In genomic region chr16:27769561-27770222, GRCh38 we compare ENCODE assay signal across 13 cellular contexts.
DNase-seq lines count a peak whose midpoint lies in the region; ATAC-seq and TF ChIP-seq lines count a peak whose summit lies in the region.
"Had no signal": no experiment of that assay in that cellular context is flagged by ENCODE, and none has a peak within 500 bp of the region (broad histone marks: within the 10 kb centered on the region; RNA-seq: fewer than 3 reads in every experiment).

No MANE protein-coding gene starts in this region.

- no peaks in the 10 kb centered on the region for H3K27me3 Mint-ChIP-seq in HFFc6 (ENCODE audit: insufficient read depth)
- H3K27me3 Mint-ChIP-seq: T-helper 17 cell had no signal

- H3K4me1 Mint-ChIP-seq in HFFc6 (ENCODE audit: low read depth): peaks cover 28% of the 10 kb centered on the region
- H3K4me1 Mint-ChIP-seq: T-helper 17 cell had no signal

- peak overlapping the region; percentile 47 for H3K27ac ChIP-seq in layer of hippocampus (ENCODE audit: low read depth, low read length)
- H3K27ac ChIP-seq: stomach had no signal

- ATAC-seq in GM21737 (IDR thresholded peaks at IDR 0.05; ENCODE audit: unreplicated experiment): no peak
- no peak for ATAC-seq in GM21367 (IDR thresholded peaks at IDR 0.05; ENCODE audit: unreplicated experiment)
- ATAC-seq: esophagus mucosa, T-helper 17 cell had no signal

- peak; percentile 66 for DNase-seq in 8988T
- peak; percentile 55 for DNase-seq in HFFc6
- DNase-seq in astrocyte of the cerebellum (ENCODE audit: low read depth): peak; percentile 95
- DNase-seq in NCI-H748 treated with DMSO at 0.1 percent for 48 hours (lab: John Stamatoyannopoulos, UW): no peak
- no peak for DNase-seq in medulla oblongata (ENCODE audit: extremely low spot score)
- DNase-seq: NCI-H526, nucleus accumbens, stomach, T-helper 17 cell had no signal

- H3K27ac Mint-ChIP-seq in HFFc6: peak overlapping the region; percentile 86
- H3K27ac Mint-ChIP-seq: T-helper 17 cell had no signal

- H3K4me3 ChIP-seq in astrocyte of the cerebellum (ENCODE audit: low read depth, low read length): no peak overlapping the region
- H3K4me3 ChIP-seq: stomach had no signal

- H3K9me3 Mint-ChIP-seq in HFFc6: peaks cover under 1% of the 10 kb centered on the region; the same call in 1 of the 2 replicates

- in situ Hi-C loops in astrocyte of the cerebellum (cut with HindIII; ENCODE audit: low sequenced_read_pairs): no loop called here

- H3K4me3 Mint-ChIP-seq in HFFc6: peak overlapping the region; percentile 63
- H3K4me3 Mint-ChIP-seq: T-helper 17 cell had no signal

- H3K36me3 Mint-ChIP-seq in HFFc6 (ENCODE audit: low read depth): peaks cover 12% of the 10 kb centered on the region

- no peaks in the 10 kb centered on the region for H3K27me3 ChIP-seq in layer of hippocampus (ENCODE audit: control insufficient read depth, insufficient read depth, low read length)
- H3K27me3 ChIP-seq: stomach had no signal

- TF ChIP-seq CTCF in HFFc6 (IDR thresholded peaks at IDR 0.05): no peak
- no peak for TF ChIP-seq CTCF in astrocyte of the cerebellum (IDR thresholded peaks at IDR 0.05; ENCODE audit: low read depth, low read length, missing control alignments)

Comparison
In these comparisons a context has a peak if more than half of its experiments do, and no peak if none do; other contexts are left out.
1. DNase-seq: peak in 8988T (single experiment), HFFc6 (single experiment) and astrocyte of the cerebellum (single experiment); none in NCI-H748 treated with DMSO at 0.1 percent for 48 hours (single experiment) and medulla oblongata (single experiment).